Comparison of ENCODE assay signal across 20 cellular contexts in genomic region chr1:39761557-39762260, GRCh38. TPM values are rescaled to one million over a fixed set of nuclear protein-coding genes. Genes with fewer than 3 reads are reported as not detected.
"Had no signal": no experiment of that assay in that cellular context is flagged by ENCODE, and none has a peak within 500 bp of the region (broad histone marks: within the 10 kb centered on the region; RNA-seq: fewer than 3 reads in every experiment).

No MANE protein-coding gene starts in this region.

- H3K4me1 Mint-ChIP-seq: activated T-helper 17 cell treated with anti-CD3 and anti-CD28 coated beads, Interleukin-2, amount 50 U/mL, for 72 hours; brain; stimulated activated naive CD8-positive, alpha-beta T cell treated with anti-CD3 and anti-CD28 coated beads, Interleukin-15, amount 100 ng/mL, for 72 hours had no signal

- ATAC-seq: activated T-helper 17 cell treated with anti-CD3 and anti-CD28 coated beads, Interleukin-2, amount 50 U/mL, for 72 hours; effector memory CD8-positive, alpha-beta T cell; stimulated activated naive CD8-positive, alpha-beta T cell treated with anti-CD3 and anti-CD28 coated beads, Interleukin-15, amount 100 ng/mL, for 72 hours had no signal

- FAIRE-seq: endothelial cell of umbilical vein, frontal cortex, TTC549 had no signal

- H3K4me2 ChIP-seq: hepatocyte had no signal

- H3K27me3 ChIP-seq: esophagus muscularis mucosa, hepatocyte, spleen, tibial nerve had no signal

- H3K4me3 ChIP-seq: esophagus muscularis mucosa, hepatocyte, prostate gland, spleen, tibial nerve had no signal

- H3K4me3 Mint-ChIP-seq: activated T-helper 17 cell treated with anti-CD3 and anti-CD28 coated beads, Interleukin-2, amount 50 U/mL, for 72 hours; brain; effector memory CD8-positive, alpha-beta T cell; neural crest cell; stimulated activated naive CD8-positive, alpha-beta T cell treated with anti-CD3 and anti-CD28 coated beads, Interleukin-15, amount 100 ng/mL, for 72 hours had no signal

- H2AFZ ChIP-seq: hepatocyte had no signal

- H3K27ac ChIP-seq: esophagus muscularis mucosa, hepatocyte, prostate gland, spleen, tibial nerve had no signal

- H3K9me3 ChIP-seq: esophagus muscularis mucosa, prostate gland, spleen, tibial nerve had no signal

- H3K79me2 ChIP-seq: hepatocyte had no signal

- H3K9me3 Mint-ChIP-seq: activated naive CD4-positive, alpha-beta T cell treated with anti-CD3 and anti-CD28 coated beads, Interleukin-2, amount 50 U/mL, for 72 hours; activated T-helper 17 cell treated with anti-CD3 and anti-CD28 coated beads, Interleukin-2, amount 50 U/mL, for 72 hours; brain; effector memory CD8-positive, alpha-beta T cell; neural crest cell; stimulated activated naive CD8-positive, alpha-beta T cell treated with anti-CD3 and anti-CD28 coated beads, Interleukin-15, amount 100 ng/mL, for 72 hours had no signal

- DNase-seq: activated T-cell treated with anti-CD3 and anti-CD28 coated beads, Interleukin-2, amount 50 U/mL, for 1 hour; aorta; effector memory CD8-positive, alpha-beta T cell; glutamatergic neuron; spleen; stimulated activated CD4-positive, alpha-beta T cell treated with anti-CD3 and anti-CD28 coated beads, Interleukin-4, amount 100 ng/mL, for 1 hour; stimulated activated naive CD8-positive, alpha-beta T cell treated with anti-CD3 and anti-CD28 coated beads, Interleukin-15, amount 100 ng/mL, for 72 hours; T-helper 1 cell had no signal

- H3K27ac Mint-ChIP-seq: activated T-helper 17 cell treated with anti-CD3 and anti-CD28 coated beads, Interleukin-2, amount 50 U/mL, for 72 hours; effector memory CD8-positive, alpha-beta T cell; stimulated activated naive CD8-positive, alpha-beta T cell treated with anti-CD3 and anti-CD28 coated beads, Interleukin-15, amount 100 ng/mL, for 72 hours had no signal

- H3K4me1 ChIP-seq: esophagus muscularis mucosa, prostate gland, spleen, tibial nerve had no signal

- H3K27me3 Mint-ChIP-seq: activated T-helper 17 cell treated with anti-CD3 and anti-CD28 coated beads, Interleukin-2, amount 50 U/mL, for 72 hours; brain; effector memory CD8-positive, alpha-beta T cell; stimulated activated naive CD8-positive, alpha-beta T cell treated with anti-CD3 and anti-CD28 coated beads, Interleukin-15, amount 100 ng/mL, for 72 hours had no signal

RNA-seq across cellular contexts. Expression of gene OXCT2, which starts 9.4 kb away (rescaled TPM):
- total RNA-seq: osteocyte had no signal

RNA-seq across cellular contexts. Expression of gene BMP8B, which starts 27.0 kb away (rescaled TPM):
- polyA plus RNA-seq: endothelial cell of umbilical vein had no signal
